ENCODE assay signal across 28 cellular contexts in the genomic region with DNA sequence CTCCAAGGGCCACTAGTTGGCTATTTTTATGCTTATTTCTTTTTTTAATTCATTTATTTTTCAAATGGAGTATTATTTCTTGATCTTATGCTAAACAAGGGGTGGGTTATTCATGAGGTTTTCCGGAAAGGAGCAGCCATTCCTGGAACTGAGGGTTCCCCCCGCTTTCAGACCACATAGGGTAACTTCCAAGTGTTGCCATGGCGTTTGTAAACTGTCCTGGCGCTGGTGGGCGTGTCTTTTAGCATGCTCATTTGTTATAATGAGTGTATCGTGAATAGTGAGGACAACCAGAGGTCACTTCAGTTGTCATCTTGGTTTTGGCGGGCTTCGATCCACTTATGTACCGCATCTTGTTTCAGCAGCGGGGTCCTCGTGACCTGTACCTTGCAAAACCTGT. TPM values are rescaled to one million over a fixed set of nuclear protein-coding genes. Genes with fewer than 3 reads are reported as not detected.
DNase-seq lines count a peak whose midpoint lies in the region; ATAC-seq, FAIRE-seq and TF ChIP-seq lines count a peak whose summit lies in the region.
"Had no signal": no experiment of that assay in that cellular context is flagged by ENCODE, and none has a peak within 500 bp of the region (broad histone marks: within the 10 kb centered on the region; RNA-seq: fewer than 3 reads in every experiment).

No MANE protein-coding gene starts in this region.

- H3K36me3 Mint-ChIP-seq in astrocyte (ENCODE audit: low read depth, unreplicated experiment) (no peaks in the 10 kb centered on the region), neural progenitor cell (no peaks in the 10 kb centered on the region)
- no peaks in the 10 kb centered on the region for H3K36me3 Mint-ChIP-seq in activated naive CD4-positive, alpha-beta T cell treated with anti-CD3 and anti-CD28 coated beads for 36 hours (ENCODE audit: low read depth)
- H3K36me3 Mint-ChIP-seq: CD4-positive, CD25-positive, alpha-beta regulatory T cell had no signal

- CTCF ChIA-PET in activated naive CD4-positive, alpha-beta T cell treated with anti-CD3 and anti-CD28 coated beads for 36 hours (lab: Charles Lee), result interaction anchor here (1.0 kb wide), 1 partner anchor 99 kb away, joined by 4 read pairs; no protein-coding TSS in a partner anchor

- peak; percentile 22 for DNase-seq in ELF-1 (ENCODE audit: low read depth, low spot score)
- peak; percentile 21 for DNase-seq in MV-4-11 (lab: John Stamatoyannopoulos, UW)
- DNase-seq in astrocyte (ENCODE audit: low read depth), result peak; percentile 7
- DNase-seq in neural progenitor cell (ENCODE audit: low spot score), result no peak
- DNase-seq in iPS-NIHi7 (ENCODE audit: extremely low spot score), result no peak
- no peak for DNase-seq in activated naive CD4-positive, alpha-beta T cell treated with anti-CD3 and anti-CD28 coated beads for 36 hours
- DNase-seq: CD4-positive, CD25-positive, alpha-beta regulatory T cell; DMS79; EL; HCEC 1CT; Karpas-422; NCI-H1105 treated with DMSO at 0.1 percent for 48 hours; NCI-H2029; NCI-H2171 treated with DMSO at 0.1 percent for 48 hours; NCI-H446; NCI-H526; SHP77; T-helper 1 cell had no signal

- H3K27ac Mint-ChIP-seq in astrocyte (ENCODE audit: unreplicated experiment) (no peak overlapping the region), neural progenitor cell (peak overlapping the region; percentile 90)
- no peak overlapping the region for H3K27ac Mint-ChIP-seq in activated naive CD4-positive, alpha-beta T cell treated with anti-CD3 and anti-CD28 coated beads for 36 hours
- H3K27ac Mint-ChIP-seq: CD4-positive, CD25-positive, alpha-beta regulatory T cell had no signal

- peaks cover 6% of the 10 kb centered on the region for H3F3A ChIP-seq in neural progenitor cell (ENCODE audit: low read depth)

- H3K27me3 Mint-ChIP-seq in astrocyte (ENCODE audit: low read depth, unreplicated experiment), result peaks cover 27% of the 10 kb centered on the region
- H3K27me3 Mint-ChIP-seq in neural progenitor cell (ENCODE audit: insufficient read depth, low read depth), result peaks cover 17% of the 10 kb centered on the region
- H3K27me3 Mint-ChIP-seq in activated naive CD4-positive, alpha-beta T cell treated with anti-CD3 and anti-CD28 coated beads for 36 hours (ENCODE audit: low read depth), result no peaks in the 10 kb centered on the region

- H4K20me1 ChIP-seq in astrocyte (ENCODE audit: insufficient read depth, low read length) (no peaks in the 10 kb centered on the region), neural progenitor cell (ENCODE audit: low read depth) (no peaks in the 10 kb centered on the region)
- H4K20me1 ChIP-seq: BLaER1 had no signal

- no peaks in the 10 kb centered on the region for H3K4me1 ChIP-seq in astrocyte (ENCODE audit: insufficient read depth, low read length)
- H3K4me1 ChIP-seq in neural progenitor cell, result peaks cover 5% of the 10 kb centered on the region
- H3K4me1 ChIP-seq: BLaER1 had no signal

- peak overlapping the region; percentile 40 for H3K4me3 Mint-ChIP-seq in astrocyte (ENCODE audit: unreplicated experiment)
- H3K4me3 Mint-ChIP-seq in neural progenitor cell, result peak overlapping the region; percentile 57
- H3K4me3 Mint-ChIP-seq in activated naive CD4-positive, alpha-beta T cell treated with anti-CD3 and anti-CD28 coated beads for 36 hours, result no peak overlapping the region
- H3K4me3 Mint-ChIP-seq: CD4-positive, CD25-positive, alpha-beta regulatory T cell had no signal

- no peaks in the 10 kb centered on the region for H3K79me2 ChIP-seq in astrocyte (ENCODE audit: insufficient read depth, low read length)
- no peaks in the 10 kb centered on the region for H3K79me2 ChIP-seq in neural progenitor cell (ENCODE audit: low read depth)

- no peak for ATAC-seq in HG03025 (IDR thresholded peaks at IDR 0.05; ENCODE audit: low FRiP score, unreplicated experiment)
- ATAC-seq: Panc1 had no signal

- no peak overlapping the region for H3K4me2 ChIP-seq in astrocyte (ENCODE audit: low read length)
- no peak overlapping the region for H3K4me2 ChIP-seq in neural progenitor cell
- H3K4me2 ChIP-seq: BLaER1 had no signal

- H3K27ac ChIP-seq in astrocyte (ENCODE audit: low read depth, low read length) (no peak overlapping the region), neural progenitor cell (no peak overlapping the region)
- H3K27ac ChIP-seq: BLaER1, RWPE1 had no signal

- H3K36me3 ChIP-seq in astrocyte (ENCODE audit: insufficient read depth, low read length) (no peaks in the 10 kb centered on the region), neural progenitor cell (no peaks in the 10 kb centered on the region)
- H3K36me3 ChIP-seq: BLaER1 had no signal

- H3K9me3 Mint-ChIP-seq in astrocyte (ENCODE audit: unreplicated experiment), result peaks cover 2% of the 10 kb centered on the region
- peaks cover 2% of the 10 kb centered on the region for H3K9me3 Mint-ChIP-seq in neural progenitor cell
- no peaks in the 10 kb centered on the region for H3K9me3 Mint-ChIP-seq in activated naive CD4-positive, alpha-beta T cell treated with anti-CD3 and anti-CD28 coated beads for 36 hours
- H3K9me3 Mint-ChIP-seq: CD4-positive, CD25-positive, alpha-beta regulatory T cell had no signal

- no peak overlapping the region for H3K4me3 ChIP-seq in astrocyte (ENCODE audit: insufficient read depth, low read depth, low read length)
- no peak overlapping the region for H3K4me3 ChIP-seq in neural progenitor cell
- H3K4me3 ChIP-seq: BLaER1 had no signal

- TF ChIP-seq CTCF in astrocyte (IDR thresholded peaks at IDR 0.05; ENCODE audit: insufficient read depth, low read depth, low read length), result no peak
- TF ChIP-seq CTCF in neural progenitor cell (IDR thresholded peaks at IDR 0.05), result no peak

- no peaks in the 10 kb centered on the region for H3K9me3 ChIP-seq in astrocyte (ENCODE audit: insufficient read depth, low read depth, low read length)
- H3K9me3 ChIP-seq in neural progenitor cell (ENCODE audit: low read depth), result no peaks in the 10 kb centered on the region
- H3K9me3 ChIP-seq: BLaER1 had no signal

- H3K27me3 ChIP-seq in astrocyte (ENCODE audit: insufficient read depth, low read length), result peaks cover 27% of the 10 kb centered on the region
- H3K27me3 ChIP-seq in neural progenitor cell, result peaks cover under 1% of the 10 kb centered on the region
- H3K27me3 ChIP-seq: BLaER1 had no signal

- intact Hi-C loops in activated naive CD4-positive, alpha-beta T cell treated with anti-CD3 and anti-CD28 coated beads for 36 hours (cut with micrococcal nuclease), result no loop called here

- FAIRE-seq in astrocyte (lab: Jason Lieb, UNC), result no peak
- FAIRE-seq: A204.1, D721Med, GM12892, H1 had no signal

- H2AFZ ChIP-seq in astrocyte (ENCODE audit: low read depth, low read length), result no peak overlapping the region
- H2AFZ ChIP-seq in neural progenitor cell (replicated peaks), result no peak overlapping the region

- H3K9ac ChIP-seq in astrocyte (ENCODE audit: low read length), result no peak overlapping the region
- H3K9ac ChIP-seq in neural progenitor cell, result no peak overlapping the region
- H3K9ac ChIP-seq: BLaER1 had no signal

- H3K4me1 Mint-ChIP-seq in astrocyte (ENCODE audit: low read depth, unreplicated experiment), result peaks cover 2% of the 10 kb centered on the region
- H3K4me1 Mint-ChIP-seq in neural progenitor cell, result peaks cover 50% of the 10 kb centered on the region
- no peaks in the 10 kb centered on the region for H3K4me1 Mint-ChIP-seq in activated naive CD4-positive, alpha-beta T cell treated with anti-CD3 and anti-CD28 coated beads for 36 hours (ENCODE audit: low read depth)

RNA-seq across cellular contexts. Expression of gene ASGR2, which starts 29.6 kb away (rescaled TPM):
- total RNA-seq in astrocyte (not detected in 2 replicates), neural progenitor cell (ENCODE audit: low replicate concordance) (not detected in 2 replicates)
- not detected for total RNA-seq in activated naive CD4-positive, alpha-beta T cell treated with anti-CD3 and anti-CD28 coated beads for 36 hours
- total RNA-seq: CD4-positive, CD25-positive, alpha-beta regulatory T cell; H1; HT-29; SK-MEL-5 had no signal

RNA-seq across cellular contexts. Expression of gene ASGR1, which starts 35.0 kb away (rescaled TPM):
- total RNA-seq in astrocyte (3.6 and 5.0 TPM in 2 replicates), neural progenitor cell (ENCODE audit: low replicate concordance) (3.1 and 4.4 TPM in 2 replicates)
- total RNA-seq in activated naive CD4-positive, alpha-beta T cell treated with anti-CD3 and anti-CD28 coated beads for 36 hours, result 1 to 10 TPM in 1 of 2 experiments, under 1 TPM in 1; 0.64 to 1.5 TPM
- total RNA-seq: CD4-positive, CD25-positive, alpha-beta regulatory T cell; HT-29 had no signal

Comparison
In these comparisons a context has a peak if more than half of its experiments do, and no peak if none do; other contexts are left out.
1. DNase-seq: peak in ELF-1 (single experiment), MV-4-11 (single experiment) and astrocyte (single experiment); none in neural progenitor cell (single experiment), iPS-NIHi7 (single experiment) and activated naive CD4-positive, alpha-beta T cell treated with anti-CD3 and anti-CD28 coated beads for 36 hours (single experiment).